In the genomic region with DNA sequence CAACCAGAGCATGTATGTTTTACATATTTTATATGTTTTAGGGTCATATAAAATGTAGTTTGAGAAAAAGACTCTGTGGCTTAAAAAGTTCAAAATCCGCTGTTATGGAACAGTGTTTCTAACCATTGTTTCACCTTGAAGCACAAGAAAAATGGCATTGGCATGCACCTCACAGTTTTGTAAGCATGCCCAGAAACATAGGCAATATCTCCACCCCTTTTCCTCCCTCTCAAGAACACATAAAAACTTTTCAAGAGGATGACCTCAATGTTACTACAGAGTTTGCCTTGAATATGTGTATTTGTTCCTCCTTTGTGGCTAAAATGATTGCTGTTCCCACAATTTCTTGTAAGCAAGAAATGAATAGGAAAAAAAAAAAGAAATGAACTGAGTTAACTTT, we compare ENCODE assay signal across 3 cellular contexts.
TF ChIP-seq lines count a peak whose summit lies in the region.

No MANE protein-coding gene starts in this region.

TF ChIP-seq in IMR-90, 13 proteins besides CTCF, POLR2A, EP300 and RAD21:
- no peak for TF ChIP-seq MAFK (IDR thresholded peaks at IDR 0.05; ENCODE audit: low read depth, low read length)
- TF ChIP-seq MAZ (IDR thresholded peaks at IDR 0.05; ENCODE audit: borderline replicate concordance, low read depth, low read length), result no peak
- no peak for TF ChIP-seq RFX5 (IDR thresholded peaks at IDR 0.05; ENCODE audit: low read depth, low read length)

TF ChIP-seq in K562, 482 proteins besides CTCF, POLR2A, EP300 and RAD21:
- TF ChIP-seq, protein P1, sequence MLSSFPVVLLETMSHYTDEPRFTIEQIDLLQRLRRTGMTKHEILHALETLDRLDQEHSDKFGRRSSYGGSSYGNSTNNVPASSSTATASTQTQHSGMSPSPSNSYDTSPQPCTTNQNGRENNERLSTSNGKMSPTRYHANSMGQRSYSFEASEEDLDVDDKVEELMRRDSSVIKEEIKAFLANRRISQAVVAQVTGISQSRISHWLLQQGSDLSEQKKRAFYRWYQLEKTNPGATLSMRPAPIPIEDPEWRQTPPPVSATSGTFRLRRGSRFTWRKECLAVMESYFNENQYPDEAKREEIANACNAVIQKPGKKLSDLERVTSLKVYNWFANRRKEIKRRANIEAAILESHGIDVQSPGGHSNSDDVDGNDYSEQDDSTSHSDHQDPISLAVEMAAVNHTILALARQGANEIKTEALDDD (IDR thresholded peaks at IDR 0.05), result 0 out of 2 replicates have a peak, but pooled peaks have one; percentile 17
- TF ChIP-seq FOXJ2 (tag; IDR thresholded peaks at IDR 0.05), result no peak

TF ChIP-seq in SK-N-SH, 30 proteins besides CTCF, POLR2A, EP300 and RAD21:
- TF ChIP-seq RCOR1 (IDR thresholded peaks at IDR 0.05; ENCODE audit: low read length), result no peak
- TF ChIP-seq GABPA (IDR thresholded peaks at IDR 0.05; ENCODE audit: low read depth), result no peak
- TF ChIP-seq, protein P2, sequence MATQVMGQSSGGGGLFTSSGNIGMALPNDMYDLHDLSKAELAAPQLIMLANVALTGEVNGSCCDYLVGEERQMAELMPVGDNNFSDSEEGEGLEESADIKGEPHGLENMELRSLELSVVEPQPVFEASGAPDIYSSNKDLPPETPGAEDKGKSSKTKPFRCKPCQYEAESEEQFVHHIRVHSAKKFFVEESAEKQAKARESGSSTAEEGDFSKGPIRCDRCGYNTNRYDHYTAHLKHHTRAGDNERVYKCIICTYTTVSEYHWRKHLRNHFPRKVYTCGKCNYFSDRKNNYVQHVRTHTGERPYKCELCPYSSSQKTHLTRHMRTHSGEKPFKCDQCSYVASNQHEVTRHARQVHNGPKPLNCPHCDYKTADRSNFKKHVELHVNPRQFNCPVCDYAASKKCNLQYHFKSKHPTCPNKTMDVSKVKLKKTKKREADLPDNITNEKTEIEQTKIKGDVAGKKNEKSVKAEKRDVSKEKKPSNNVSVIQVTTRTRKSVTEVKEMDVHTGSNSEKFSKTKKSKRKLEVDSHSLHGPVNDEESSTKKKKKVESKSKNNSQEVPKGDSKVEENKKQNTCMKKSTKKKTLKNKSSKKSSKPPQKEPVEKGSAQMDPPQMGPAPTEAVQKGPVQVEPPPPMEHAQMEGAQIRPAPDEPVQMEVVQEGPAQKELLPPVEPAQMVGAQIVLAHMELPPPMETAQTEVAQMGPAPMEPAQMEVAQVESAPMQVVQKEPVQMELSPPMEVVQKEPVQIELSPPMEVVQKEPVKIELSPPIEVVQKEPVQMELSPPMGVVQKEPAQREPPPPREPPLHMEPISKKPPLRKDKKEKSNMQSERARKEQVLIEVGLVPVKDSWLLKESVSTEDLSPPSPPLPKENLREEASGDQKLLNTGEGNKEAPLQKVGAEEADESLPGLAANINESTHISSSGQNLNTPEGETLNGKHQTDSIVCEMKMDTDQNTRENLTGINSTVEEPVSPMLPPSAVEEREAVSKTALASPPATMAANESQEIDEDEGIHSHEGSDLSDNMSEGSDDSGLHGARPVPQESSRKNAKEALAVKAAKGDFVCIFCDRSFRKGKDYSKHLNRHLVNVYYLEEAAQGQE (IDR thresholded peaks at IDR 0.05; ENCODE audit: low read depth, low read length), result no peak
- TF ChIP-seq JUND (IDR thresholded peaks at IDR 0.05), result no peak
- no peak for TF ChIP-seq EZH2phosphoT487 (IDR thresholded peaks at IDR 0.05; ENCODE audit: borderline replicate concordance, low read depth)
- TF ChIP-seq NRF1 (IDR thresholded peaks at IDR 0.05; ENCODE audit: low read depth, low read length), result no peak
- TF ChIP-seq NFIC (IDR thresholded peaks at IDR 0.05; ENCODE audit: borderline replicate concordance), result no peak
- no peak for TF ChIP-seq MXI1 (IDR thresholded peaks at IDR 0.05; ENCODE audit: low read depth, low read length)
- no peak for TF ChIP-seq FOXJ3 (CRISPR knock-in tag; IDR thresholded peaks at IDR 0.05)
- TF ChIP-seq RFX5 (IDR thresholded peaks at IDR 0.05; ENCODE audit: low read length), result no peak
- TF ChIP-seq, protein P3, sequence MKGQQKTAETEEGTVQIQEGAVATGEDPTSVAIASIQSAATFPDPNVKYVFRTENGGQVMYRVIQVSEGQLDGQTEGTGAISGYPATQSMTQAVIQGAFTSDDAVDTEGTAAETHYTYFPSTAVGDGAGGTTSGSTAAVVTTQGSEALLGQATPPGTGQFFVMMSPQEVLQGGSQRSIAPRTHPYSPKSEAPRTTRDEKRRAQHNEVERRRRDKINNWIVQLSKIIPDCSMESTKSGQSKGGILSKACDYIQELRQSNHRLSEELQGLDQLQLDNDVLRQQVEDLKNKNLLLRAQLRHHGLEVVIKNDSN (IDR thresholded peaks at IDR 0.05; ENCODE audit: borderline replicate concordance, low read depth), result no peak
- no peak for TF ChIP-seq ELF1 (IDR thresholded peaks at IDR 0.05)
- TF ChIP-seq, protein P4, sequence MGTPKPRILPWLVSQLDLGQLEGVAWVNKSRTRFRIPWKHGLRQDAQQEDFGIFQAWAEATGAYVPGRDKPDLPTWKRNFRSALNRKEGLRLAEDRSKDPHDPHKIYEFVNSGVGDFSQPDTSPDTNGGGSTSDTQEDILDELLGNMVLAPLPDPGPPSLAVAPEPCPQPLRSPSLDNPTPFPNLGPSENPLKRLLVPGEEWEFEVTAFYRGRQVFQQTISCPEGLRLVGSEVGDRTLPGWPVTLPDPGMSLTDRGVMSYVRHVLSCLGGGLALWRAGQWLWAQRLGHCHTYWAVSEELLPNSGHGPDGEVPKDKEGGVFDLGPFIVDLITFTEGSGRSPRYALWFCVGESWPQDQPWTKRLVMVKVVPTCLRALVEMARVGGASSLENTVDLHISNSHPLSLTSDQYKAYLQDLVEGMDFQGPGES (IDR thresholded peaks at IDR 0.05; ENCODE audit: low read depth, low read length), result no peak
- TF ChIP-seq TCF12 (IDR thresholded peaks at IDR 0.05), result no peak
- TF ChIP-seq CHD2 (IDR thresholded peaks at IDR 0.05; ENCODE audit: low read length, partially characterized antibody), result no peak
TF ChIP-seq in SK-N-SH: peak in this region for 0.
